In genomic region chr5:148408092-148408491, GRCh38 we compare ENCODE assay signal across 16 cellular contexts. TPM values are rescaled to one million over a fixed set of nuclear protein-coding genes. Genes with fewer than 3 reads are reported as not detected.
DNase-seq lines count a peak whose midpoint lies in the region; ATAC-seq, FAIRE-seq and TF ChIP-seq lines count a peak whose summit lies in the region.
"Had no signal": no experiment of that assay in that cellular context is flagged by ENCODE, and none has a peak within 500 bp of the region (broad histone marks: within the 10 kb centered on the region; RNA-seq: fewer than 3 reads in every experiment).

No MANE protein-coding gene starts in this region.

- peak; percentile 9 for FAIRE-seq in GM18507 (lab: Jason Lieb, UNC)
- FAIRE-seq: GM12891, H1 had no signal

- peaks cover 27% of the 10 kb centered on the region for H3K36me3 Mint-ChIP-seq in activated naive CD8-positive, alpha-beta T cell
- H3K36me3 Mint-ChIP-seq in activated naive CD8-positive, alpha-beta T cell treated with anti-CD3 and anti-CD28 coated beads, Interleukin-2, amount 50 U/mL, for 24 hours (ENCODE audit: low read depth) = peaks cover 59% of the 10 kb centered on the region

- no peak for ATAC-seq in activated naive CD8-positive, alpha-beta T cell treated with anti-CD3 and anti-CD28 coated beads, Interleukin-2, amount 50 U/mL, for 24 hours
- ATAC-seq in GM18517 (IDR thresholded peaks at IDR 0.05; ENCODE audit: unreplicated experiment) = no peak

- peak overlapping the region; percentile 34 for H3K27ac Mint-ChIP-seq in activated naive CD8-positive, alpha-beta T cell
- no peak overlapping the region for H3K27ac Mint-ChIP-seq in activated naive CD8-positive, alpha-beta T cell treated with anti-CD3 and anti-CD28 coated beads, Interleukin-2, amount 50 U/mL, for 24 hours

- H3K27me3 Mint-ChIP-seq in activated naive CD8-positive, alpha-beta T cell = no peaks in the 10 kb centered on the region
- H3K27me3 Mint-ChIP-seq in activated naive CD8-positive, alpha-beta T cell treated with anti-CD3 and anti-CD28 coated beads, Interleukin-2, amount 50 U/mL, for 24 hours = no peaks in the 10 kb centered on the region

- TF ChIP-seq CTCF in fibroblast of villous mesenchyme (IDR thresholded peaks at IDR 0.05; ENCODE audit: insufficient read depth, low read depth, low read length) = no peak

- H3K4me3 Mint-ChIP-seq in activated naive CD8-positive, alpha-beta T cell = no peak overlapping the region
- H3K4me3 Mint-ChIP-seq in activated naive CD8-positive, alpha-beta T cell treated with anti-CD3 and anti-CD28 coated beads, Interleukin-2, amount 50 U/mL, for 24 hours = no peak overlapping the region

- no peak for DNase-seq in activated naive CD8-positive, alpha-beta T cell treated with anti-CD3 and anti-CD28 coated beads, Interleukin-2, amount 50 U/mL, for 24 hours
- no peak for DNase-seq in GM18507 (ENCODE audit: extremely low spot score, insufficient read length, low read depth)
- DNase-seq in fibroblast of villous mesenchyme (ENCODE audit: low read depth) = peak; percentile 41
- DNase-seq in CD1c-positive myeloid dendritic cell (ENCODE audit: extremely low spot score) = no peak
- no peak for DNase-seq in C1 segment of cervical spinal cord (lab: John Stamatoyannopoulos, UW)
- DNase-seq: DND-41, GDM1, NCI-H187, NCI-H446, NCI-H748 treated with DMSO at 0.1 percent for 48 hours, OCI-M1, SHP77 treated with DMSO at 0.1 percent for 48 hours had no signal

- H3K4me1 Mint-ChIP-seq in activated naive CD8-positive, alpha-beta T cell (ENCODE audit: low read depth) = peaks cover 10% of the 10 kb centered on the region
- peaks cover 21% of the 10 kb centered on the region for H3K4me1 Mint-ChIP-seq in activated naive CD8-positive, alpha-beta T cell treated with anti-CD3 and anti-CD28 coated beads, Interleukin-2, amount 50 U/mL, for 24 hours

- H3K9me3 Mint-ChIP-seq in activated naive CD8-positive, alpha-beta T cell (ENCODE audit: low read depth) = no peaks in the 10 kb centered on the region
- no peaks in the 10 kb centered on the region for H3K9me3 Mint-ChIP-seq in activated naive CD8-positive, alpha-beta T cell treated with anti-CD3 and anti-CD28 coated beads, Interleukin-2, amount 50 U/mL, for 24 hours

- no peak overlapping the region for H3K4me3 ChIP-seq in fibroblast of villous mesenchyme (ENCODE audit: low read depth, low read length)

RNA-seq across cellular contexts. Expression of gene FBXO38, which starts 24.3 kb away (rescaled TPM):
- total RNA-seq in fibroblast of villous mesenchyme = 74.7 and 99.5 TPM in 2 replicates
